1 cellular context compared by ENCODE assay signal in the genomic region with DNA sequence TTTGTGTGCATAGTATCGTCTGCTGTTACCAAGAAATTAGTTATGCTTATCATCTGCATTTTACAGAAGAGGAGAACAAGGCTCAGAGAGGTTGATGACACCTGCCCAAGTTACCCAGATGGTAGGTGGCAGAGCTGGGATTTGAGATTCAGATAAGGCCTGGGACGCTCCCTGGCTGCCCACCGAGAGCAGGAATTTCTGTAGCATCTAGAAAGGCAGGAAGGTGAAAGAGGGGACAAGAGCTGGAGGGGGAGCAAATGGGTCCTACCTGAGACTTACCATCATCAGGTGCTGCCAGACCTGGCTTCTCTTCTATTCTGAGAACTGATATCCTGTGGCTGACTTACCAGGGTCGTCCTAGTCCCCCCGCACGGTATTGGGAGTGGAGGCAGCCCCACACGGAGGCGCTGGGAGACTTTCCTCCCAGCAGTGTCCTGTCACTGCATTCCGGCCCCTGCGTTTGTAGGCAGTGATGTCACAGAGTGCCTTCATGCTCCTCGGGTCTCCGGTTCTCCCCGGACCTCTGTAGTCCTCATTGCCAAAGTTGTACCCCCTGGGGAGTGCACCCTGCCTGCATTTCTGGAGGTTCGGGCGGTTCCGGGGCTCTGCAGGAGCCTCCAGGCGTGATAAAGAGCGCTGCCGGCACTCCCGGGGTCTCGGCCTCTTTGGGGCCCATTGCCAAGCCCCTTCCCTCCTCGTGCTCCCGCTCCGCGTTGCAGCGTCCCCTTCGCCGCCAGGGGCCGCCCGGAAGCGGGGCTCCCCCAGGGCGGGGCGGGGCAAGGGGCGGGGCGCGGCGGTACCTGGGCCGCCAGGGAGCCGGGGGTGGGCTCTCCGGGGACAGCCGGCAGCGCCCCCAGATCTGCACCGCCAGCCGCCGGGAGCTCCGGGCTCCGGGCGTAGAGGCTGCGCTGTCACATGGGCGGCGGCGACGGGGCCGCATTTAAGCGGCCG.
TF ChIP-seq lines count a peak whose summit lies in the region.

A gene (plus strand): TSS at position 856 of the 951 bp plus-strand sequence. CDS start 60 bp downstream, at position 916.

TF ChIP-seq in IMR-90, 13 proteins besides CTCF, POLR2A, EP300 and RAD21 (continued from another document):
- TF ChIP-seq MAZ (IDR thresholded peaks at IDR 0.05; ENCODE audit: borderline replicate concordance, low read depth, low read length) (no peak), MAFK (IDR thresholded peaks at IDR 0.05; ENCODE audit: low read depth, low read length) (no peak), RFX5 (IDR thresholded peaks at IDR 0.05; ENCODE audit: low read depth, low read length) (no peak), FOS (IDR thresholded peaks at IDR 0.05; ENCODE audit: low read depth, low read length) (no peak), MXI1 (IDR thresholded peaks at IDR 0.05; ENCODE audit: borderline replicate concordance, low read depth, low read length) (no peak), SMC3 (IDR thresholded peaks at IDR 0.05; ENCODE audit: low read depth, low read length) (no peak), BHLHE40 (IDR thresholded peaks at IDR 0.05; ENCODE audit: low read depth, low read length) (no peak)
